Comparison of ENCODE assay signal across 8 cellular contexts in the genomic region with DNA sequence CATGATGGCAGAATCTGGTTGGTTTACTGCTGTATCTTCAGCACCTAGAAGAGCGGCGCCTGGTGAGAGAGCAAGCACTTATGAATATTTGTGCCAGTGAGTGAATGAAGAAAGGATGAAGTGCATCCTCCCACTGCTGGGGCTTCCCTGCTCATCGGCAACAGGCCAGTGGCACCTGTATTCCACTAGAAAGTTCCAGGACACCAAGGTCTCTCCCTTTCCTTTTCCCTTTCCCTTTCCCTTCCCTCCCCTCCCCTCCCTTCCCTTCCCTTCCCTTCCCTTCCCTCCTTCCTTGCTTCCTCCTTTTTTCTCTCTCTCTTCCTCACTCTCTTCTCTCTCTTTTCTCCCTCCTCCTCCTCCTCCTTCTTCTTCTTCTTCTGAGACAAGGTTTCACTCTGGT.
"Had no signal": no experiment of that assay in that cellular context is flagged by ENCODE, and none has a peak within 500 bp of the region (broad histone marks: within the 10 kb centered on the region; RNA-seq: fewer than 3 reads in every experiment).

No MANE protein-coding gene starts in this region.

- DNase-seq: GM23248, GOT3, H7, KBM-7 had no signal

- H3K36me3 Mint-ChIP-seq: IgD-negative memory B cell had no signal

- H3K27ac Mint-ChIP-seq: IgD-negative memory B cell had no signal

- ATAC-seq: HCT116 had no signal

- H3K9me3 ChIP-seq: HAP-1 had no signal

- H3K4me3 ChIP-seq: GM23248, HAP-1 had no signal

- H3K4me3 Mint-ChIP-seq: IgD-negative memory B cell had no signal

- H3K36me3 ChIP-seq: HAP-1 had no signal

- H3K4me2 ChIP-seq: KMS-11 had no signal

- H3K27ac ChIP-seq: GM23248, KMS-11 had no signal

- H3K4me1 Mint-ChIP-seq: IgD-negative memory B cell had no signal

- H3K9ac ChIP-seq: GM23248, KMS-11 had no signal

- H3K4me1 ChIP-seq: HAP-1 had no signal
